In the genomic region with DNA sequence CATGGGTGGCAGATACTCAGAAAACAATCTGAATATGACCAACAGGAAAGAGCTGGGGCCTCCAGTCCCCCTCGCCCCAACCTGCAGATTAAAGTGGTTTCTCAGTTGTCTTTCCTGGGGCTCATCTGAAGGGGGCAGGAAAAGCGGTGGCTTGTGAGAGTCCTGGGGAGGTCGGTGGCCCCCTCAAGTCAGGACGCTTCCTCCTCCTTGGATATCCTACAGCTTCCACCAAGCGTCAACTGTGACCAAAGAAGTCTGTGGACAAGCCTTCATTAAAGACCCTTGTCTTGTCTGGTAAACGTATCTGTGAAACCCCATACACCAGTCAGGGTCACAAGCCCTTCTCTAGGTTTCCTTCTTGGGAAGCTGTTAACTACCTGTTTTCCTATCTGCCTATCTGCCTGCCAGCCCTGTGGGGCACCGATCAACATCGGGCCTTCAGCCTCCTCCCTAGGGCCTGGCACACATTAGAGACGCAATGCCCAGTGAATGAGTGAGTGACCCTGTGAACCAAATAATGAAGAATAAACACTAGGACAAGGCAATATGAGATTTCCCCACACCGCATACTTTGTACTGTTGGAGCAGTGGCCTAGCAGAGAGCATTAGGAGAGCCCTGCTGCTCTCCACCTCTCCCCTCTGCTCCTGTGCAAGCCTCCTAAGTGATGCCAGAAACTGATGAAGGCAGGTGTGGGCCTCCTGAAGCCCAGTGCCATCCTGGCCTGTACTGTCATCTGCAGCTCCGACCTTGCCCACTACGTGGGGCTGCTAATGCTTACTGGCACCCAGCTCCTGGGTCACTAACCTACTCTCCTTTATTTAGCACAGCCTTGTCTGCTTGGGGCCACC, we compare ENCODE assay signal across 16 cellular contexts.
A peak's percentile ranks its signal among the peaks of the same experiment; 100 is the strongest.
DNase-seq lines count a peak whose midpoint lies in the region; ATAC-seq and TF ChIP-seq lines count a peak whose summit lies in the region.
"Had no signal": no experiment of that assay in that cellular context is flagged by ENCODE, and none has a peak within 500 bp of the region (broad histone marks: within the 10 kb centered on the region; RNA-seq: fewer than 3 reads in every experiment).

No MANE protein-coding gene starts in this region.

- peaks cover 3% of the 10 kb centered on the region for H3K27me3 ChIP-seq in DND-41 (ENCODE audit: insufficient read depth, low read length, poor library complexity)
- H3K27me3 ChIP-seq in aorta (ENCODE audit: control insufficient read depth in 1 of 2, insufficient read depth in 2 of 2, low read length in 1 of 2), result no peaks in the 10 kb centered on the region
- H3K27me3 ChIP-seq: BLaER1 had no signal

- no peak for DNase-seq in DND-41
- DNase-seq in left lobe of liver (ENCODE audit: low spot score), result peak; percentile 61
- DNase-seq in aorta, result no peak
- no peak for DNase-seq in foreskin fibroblast
- DNase-seq: Caco-2; CD4-positive, CD25-positive, alpha-beta regulatory T cell; CD8-positive, alpha-beta T cell; DMS53; DMS79 treated with DMSO at 0.1 percent for 48 hours; H9 had no signal

- peaks cover 1% of the 10 kb centered on the region for H3K9me3 ChIP-seq in DND-41 (ENCODE audit: insufficient read depth, low read length, severe bottlenecking)
- H3K9me3 ChIP-seq in aorta (ENCODE audit: control insufficient read depth, low read length), result no peaks in the 10 kb centered on the region
- H3K9me3 ChIP-seq: BLaER1, Caco-2 had no signal

- TF ChIP-seq CTCF in 22Rv1 (IDR thresholded peaks at IDR 0.05) (peak; percentile 19; the same call in 1 of the 2 replicates), DND-41 (IDR thresholded peaks at IDR 0.05; ENCODE audit: borderline replicate concordance, extremely low read depth, low read length, poor library complexity, severe bottlenecking) (peak; percentile 7), foreskin fibroblast (IDR thresholded peaks at IDR 0.05; ENCODE audit: low read depth, low read length) (no peak)

- H3K4me1 ChIP-seq in DND-41 (ENCODE audit: insufficient read depth, low read length) (no peaks in the 10 kb centered on the region), aorta (ENCODE audit: control insufficient read depth in 1 of 2, insufficient read depth in 2 of 2, low read length in 2 of 2) (no peaks in the 10 kb centered on the region)
- H3K4me1 ChIP-seq: BLaER1, Caco-2 had no signal

- no peaks in the 10 kb centered on the region for H4K20me1 ChIP-seq in DND-41 (ENCODE audit: insufficient read depth, low read length)
- H4K20me1 ChIP-seq: BLaER1 had no signal

- no peaks in the 10 kb centered on the region for H3K79me2 ChIP-seq in DND-41 (ENCODE audit: insufficient read depth, low read length)

- WGBS in aorta, 2 donors, result 73 to 81% methylated on average over 12 of the region's 12 CpGs

- H3K27ac ChIP-seq in 22Rv1 (no peak overlapping the region), DND-41 (ENCODE audit: low read length) (no peak overlapping the region), aorta (ENCODE audit: low read depth in 1 of 2, low read length in 2 of 2) (no peak overlapping the region)
- H3K27ac ChIP-seq: BLaER1, C4-2B had no signal

- H3K9ac ChIP-seq in DND-41 (ENCODE audit: low read depth, low read length), result no peak overlapping the region
- H3K9ac ChIP-seq: BLaER1 had no signal

- H3K4me2 ChIP-seq in DND-41 (ENCODE audit: insufficient read depth, low read length), result no peak overlapping the region
- H3K4me2 ChIP-seq: BLaER1, GM23338 had no signal

- H3K36me3 ChIP-seq in DND-41 (ENCODE audit: insufficient read depth, low read length) (no peaks in the 10 kb centered on the region), aorta (ENCODE audit: control insufficient read depth in 1 of 2, insufficient read depth in 2 of 2, low read length in 1 of 2) (no peaks in the 10 kb centered on the region)
- H3K36me3 ChIP-seq: BLaER1 had no signal

- intact Hi-C loops in aorta (cut with DNase I), result no loop called here

- no peak overlapping the region for H2AFZ ChIP-seq in DND-41 (ENCODE audit: low read depth, low read length)
- H2AFZ ChIP-seq: GM23338 had no signal

- H3K4me3 ChIP-seq in DND-41 (ENCODE audit: low read depth in 1 of 2, low read length in 2 of 2) (no peak overlapping the region), aorta (ENCODE audit: low read length in 2 of 2) (no peak overlapping the region), foreskin fibroblast (ENCODE audit: low read depth in 1 of 2, low read length in 2 of 2) (no peak overlapping the region)
- H3K4me3 ChIP-seq: BLaER1, GM23338 had no signal

- ATAC-seq in DND-41 (ENCODE audit: insufficient read depth, low read depth) (no peak), left lobe of liver (peak; percentile 84), aorta (ENCODE audit: low FRiP score) (peak; percentile 9), HG02973 (IDR thresholded peaks at IDR 0.05; ENCODE audit: unreplicated experiment) (no peak)
- ATAC-seq: CD8-positive, alpha-beta T cell; GM23338; HCT116 had no signal

Comparison
In these comparisons a context has a peak if more than half of its experiments do, and no peak if none do; other contexts are left out.
1. ATAC-seq: peak in left lobe of liver (single experiment) and aorta (single experiment); none in DND-41 (single experiment) and HG02973 (single experiment).